Comparison of ENCODE assay signal across 28 cellular contexts in the genomic region with DNA sequence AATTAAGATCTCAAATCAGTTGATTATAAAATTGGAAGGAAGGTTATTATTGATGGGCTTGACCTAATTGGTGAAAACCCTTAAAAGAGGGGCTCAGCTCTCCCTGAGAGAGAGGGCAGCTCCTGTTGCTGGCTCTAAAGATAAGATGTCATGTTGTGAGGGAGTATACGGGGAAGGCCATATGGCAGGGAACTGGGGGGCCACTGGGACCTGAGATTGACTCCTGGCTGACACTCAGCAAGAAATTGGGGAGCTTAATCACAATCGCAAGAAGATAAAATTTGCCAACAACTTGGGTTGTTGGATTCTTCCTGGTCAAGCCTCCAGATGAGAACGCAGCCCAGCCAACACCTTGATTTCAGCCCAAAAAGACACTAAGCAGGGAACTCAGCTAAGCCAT.
"Had no signal": no experiment of that assay in that cellular context is flagged by ENCODE, and none has a peak within 500 bp of the region (broad histone marks: within the 10 kb centered on the region; RNA-seq: fewer than 3 reads in every experiment).

No MANE protein-coding gene starts in this region.

- ATAC-seq: naive thymus-derived CD4-positive, alpha-beta T cell; natural killer cell treated with Interleukin-12 subunit alpha and Interleukin-12 subunit beta and Interleukin-15 and Interleukin-18, amount 100 ng/mL, for 72 hours; right cardiac atrium; sciatic nerve; stimulated activated naive B cell treated with anti-CD40 and anti-IgM and Interleukin-4, amounts not matched to agents 10 μg/mL and 1 μg/mL and 100 μg/mL, for 72 hours; stimulated activated naive CD8-positive, alpha-beta T cell treated with anti-CD3 and anti-CD28 coated beads, Interleukin-15, Interleukin-2, amounts not matched to agents 100 U/mL and 50 U/mL, for 24 hours had no signal

- H3K4me3 ChIP-seq: left ventricle myocardium inferior, lung, mucosa of descending colon, ovary, prostate gland, skin epidermis, stomach, testis, thyroid gland, transverse colon, upper lobe of left lung, vagina had no signal

- H3K4me1 ChIP-seq: left ventricle myocardium inferior, prostate gland, stomach, testis, thyroid gland, upper lobe of left lung, vagina had no signal

- H3K9me3 ChIP-seq: left ventricle myocardium inferior, mucosa of descending colon, ovary, prostate gland, stomach, testis, thyroid gland, transverse colon, upper lobe of left lung, vagina had no signal

- H3K27me3 ChIP-seq: ovary, testis, thyroid gland, upper lobe of left lung, vagina had no signal

- DNase-seq: hypothalamus; immature natural killer cell; kidney; left ventricle myocardium inferior; mesendoderm; naive thymus-derived CD4-positive, alpha-beta T cell; ovary; posterior cingulate gyrus; retina; right cardiac atrium; stimulated activated CD4-positive, alpha-beta T cell treated with anti-CD3 and anti-CD28 coated beads, Interleukin-12 subunit alpha, Interleukin-12 subunit beta, amount 100 ng/mL, for 4 hours; stimulated activated CD4-positive, alpha-beta T cell treated with anti-CD3 and anti-CD28 coated beads, Interleukin-15, amount 100 ng/mL, for 24 hours; stimulated activated CD4-positive, alpha-beta T cell treated with anti-CD3 and anti-CD28 coated beads, Interleukin-2, amount 100 ng/mL, for 24 hours; stimulated activated CD4-positive, alpha-beta T cell treated with anti-CD3 and anti-CD28 coated beads, Interleukin-4, amount 100 ng/mL, for 1 hour; stimulated activated naive B cell treated with anti-CD40 and anti-IgM and Interleukin-4, amounts not matched to agents 10 μg/mL and 1 μg/mL and 100 μg/mL, for 72 hours; stimulated activated naive CD8-positive, alpha-beta T cell treated with anti-CD3 and anti-CD28 coated beads, Interleukin-15, Interleukin-2, amounts not matched to agents 100 U/mL and 50 U/mL, for 24 hours; stomach; testis; thyroid gland; transverse colon; upper lobe of left lung had no signal

- H3K36me3 ChIP-seq: left ventricle myocardium inferior, ovary, prostate gland, stomach, thyroid gland, transverse colon, upper lobe of left lung, vagina had no signal

- H3K27ac ChIP-seq: left ventricle myocardium inferior, ovary, prostate gland, skin epidermis, stomach, testis, thyroid gland, transverse colon, upper lobe of left lung, vagina had no signal
